ENCODE assay signal across 15 cellular contexts in the genomic region with DNA sequence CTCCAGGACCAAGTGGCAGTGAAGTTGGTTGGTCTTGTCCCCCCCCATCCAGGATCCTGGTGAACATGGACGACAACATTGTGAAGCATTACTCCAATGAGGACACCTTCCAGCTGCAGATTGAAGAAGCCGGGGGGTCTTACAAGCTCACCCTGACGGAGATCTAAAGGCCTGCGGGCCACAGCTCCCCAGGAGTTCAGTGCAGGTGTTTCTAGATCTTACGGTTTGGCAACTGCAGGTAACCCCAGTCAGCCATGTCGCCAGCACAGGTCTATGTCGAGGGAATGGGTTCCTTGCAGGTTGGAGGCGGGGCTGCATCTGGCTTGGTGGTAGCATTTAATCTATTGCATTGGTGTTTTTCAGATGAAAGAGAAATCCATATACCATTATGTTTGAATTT. TPM values are rescaled to one million over a fixed set of nuclear protein-coding genes. Genes with fewer than 3 reads are reported as not detected.
DNase-seq lines count a peak whose midpoint lies in the region; ATAC-seq and TF ChIP-seq lines count a peak whose summit lies in the region.
"Had no signal": no experiment of that assay in that cellular context is flagged by ENCODE, and none has a peak within 500 bp of the region (broad histone marks: within the 10 kb centered on the region; RNA-seq: fewer than 3 reads in every experiment).

No MANE protein-coding gene starts in this region.

- no peaks in the 10 kb centered on the region for H3K9me3 ChIP-seq in osteoblast (ENCODE audit: low read depth, low read length)
- no peaks in the 10 kb centered on the region for H3K9me3 ChIP-seq in tibial artery
- H3K9me3 ChIP-seq: BLaER1 had no signal

- H3K36me3 Mint-ChIP-seq in chondrocyte (ENCODE audit: low read depth): no peaks in the 10 kb centered on the region
- H3K36me3 Mint-ChIP-seq: CD8-positive, alpha-beta memory T cell had no signal

- no peak overlapping the region for H2AFZ ChIP-seq in osteoblast (ENCODE audit: low read length)

- H3K4me3 ChIP-seq in osteoblast (ENCODE audit: insufficient read depth, low read length) (no peak overlapping the region), tibial artery (no peak overlapping the region)
- H3K4me3 ChIP-seq: BLaER1 had no signal

- H3K9me3 Mint-ChIP-seq in chondrocyte (ENCODE audit: low read depth): no peaks in the 10 kb centered on the region
- H3K9me3 Mint-ChIP-seq: CD8-positive, alpha-beta memory T cell; H9 had no signal

- no peak overlapping the region for H3K4me3 Mint-ChIP-seq in chondrocyte (ENCODE audit: unreplicated experiment)
- H3K4me3 Mint-ChIP-seq: CD8-positive, alpha-beta memory T cell; H9 had no signal

- ATAC-seq in GM21360 (IDR thresholded peaks at IDR 0.05; ENCODE audit: unreplicated experiment) (no peak), HG03039 (IDR thresholded peaks at IDR 0.05; ENCODE audit: unreplicated experiment) (no peak)

- peak; percentile 30 for DNase-seq in activated effector memory CD4-positive, alpha-beta T cell treated with anti-CD3 and anti-CD28 coated beads, Interleukin-2, amount 50 U/mL, for 16 hours
- no peak for DNase-seq in activated effector memory CD4-positive, alpha-beta T cell treated with Interleukin-2 at 50 U/mL for 16 hours
- DNase-seq in chondrocyte (ENCODE audit: low spot score): peak; percentile 47
- DNase-seq in osteoblast (ENCODE audit: insufficient read length, low spot score, missing footprints): peak; percentile 47
- peak; percentile 5 to 59 for DNase-seq in tibial artery
- no peak for DNase-seq in GM19238 (ENCODE audit: insufficient read length, low spot score)
- DNase-seq: 8988T; AML-193; CD8-positive, alpha-beta memory T cell; DMS 273 treated with DMSO at 0.1 percent for 48 hours; GOT3; H9 had no signal

- H3K27ac ChIP-seq in osteoblast (ENCODE audit: low read depth, low read length) (no peak overlapping the region), tibial artery (no peak overlapping the region)
- H3K27ac ChIP-seq: BLaER1 had no signal

- intact Hi-C loops in tibial artery (cut with DNase I; ENCODE audit: low total_unique reads): no loop called here

- H3K4me1 ChIP-seq in osteoblast (ENCODE audit: insufficient read depth, low read length) (peaks cover 7% of the 10 kb centered on the region), tibial artery (peaks cover 0 to 38% (median 18%) of the 10 kb centered on the region in 4 donors)

- no peaks in the 10 kb centered on the region for H3K79me2 ChIP-seq in osteoblast (ENCODE audit: insufficient read depth, low read length)

- H3K27me3 ChIP-seq in osteoblast (ENCODE audit: insufficient read depth, low read length) (no peaks in the 10 kb centered on the region), tibial artery (no peaks in the 10 kb centered on the region)
- H3K27me3 ChIP-seq: BLaER1 had no signal

- no peak overlapping the region for H3K4me2 ChIP-seq in osteoblast (ENCODE audit: insufficient read depth, low read length)
- H3K4me2 ChIP-seq: BLaER1 had no signal

- H3K36me3 ChIP-seq in osteoblast (ENCODE audit: insufficient read depth, low read length): no peaks in the 10 kb centered on the region
- H3K36me3 ChIP-seq in tibial artery: peaks cover 0 to 16% (median 0%) of the 10 kb centered on the region in 3 donors
- H3K36me3 ChIP-seq: BLaER1 had no signal

- TF ChIP-seq CTCF in chondrocyte (IDR thresholded peaks at IDR 0.05) (no peak), osteoblast (IDR thresholded peaks at IDR 0.05; ENCODE audit: extremely low read depth, low read depth, low read length) (no peak), tibial artery (IDR thresholded peaks at IDR 0.05) (no peak)

- H3K27ac Mint-ChIP-seq in chondrocyte (ENCODE audit: unreplicated experiment): no peak overlapping the region
- H3K27ac Mint-ChIP-seq: CD8-positive, alpha-beta memory T cell had no signal

- H3K4me1 Mint-ChIP-seq in chondrocyte (ENCODE audit: low read depth): no peaks in the 10 kb centered on the region
- H3K4me1 Mint-ChIP-seq: CD8-positive, alpha-beta memory T cell had no signal

- H3K27me3 Mint-ChIP-seq in chondrocyte (ENCODE audit: low read depth): peaks cover 1% of the 10 kb centered on the region

- no peaks in the 10 kb centered on the region for H4K20me1 ChIP-seq in osteoblast (ENCODE audit: insufficient read depth, low read length)
- H4K20me1 ChIP-seq: BLaER1 had no signal

RNA-seq across cellular contexts. Expression of a gene that starts 42.8 kb away (rescaled TPM):
- 10.7 to 16.2 TPM (median 15.2 TPM) in 3 replicates for total RNA-seq in chondrocyte
- total RNA-seq in osteoblast: 6.8 and 8.3 TPM in 2 replicates

RNA-seq across cellular contexts. Expression of a gene that starts 49.0 kb away (rescaled TPM):
- total RNA-seq in chondrocyte (0.31 to 0.59 TPM (median 0.42 TPM) in 3 replicates), osteoblast (0.29 and 0.36 TPM in 2 replicates)

Comparison
In these comparisons a context has a peak if more than half of its experiments do, and no peak if none do; other contexts are left out.
1. DNase-seq: peak in activated effector memory CD4-positive, alpha-beta T cell treated with anti-CD3 and anti-CD28 coated beads, Interleukin-2, amount 50 U/mL, for 16 hours (single experiment), chondrocyte (single experiment), osteoblast (single experiment) and tibial artery (2 of 2); none in activated effector memory CD4-positive, alpha-beta T cell treated with Interleukin-2 at 50 U/mL for 16 hours (single experiment) and GM19238 (single experiment).